ENCODE assay signal across 14 cellular contexts in the genomic region with DNA sequence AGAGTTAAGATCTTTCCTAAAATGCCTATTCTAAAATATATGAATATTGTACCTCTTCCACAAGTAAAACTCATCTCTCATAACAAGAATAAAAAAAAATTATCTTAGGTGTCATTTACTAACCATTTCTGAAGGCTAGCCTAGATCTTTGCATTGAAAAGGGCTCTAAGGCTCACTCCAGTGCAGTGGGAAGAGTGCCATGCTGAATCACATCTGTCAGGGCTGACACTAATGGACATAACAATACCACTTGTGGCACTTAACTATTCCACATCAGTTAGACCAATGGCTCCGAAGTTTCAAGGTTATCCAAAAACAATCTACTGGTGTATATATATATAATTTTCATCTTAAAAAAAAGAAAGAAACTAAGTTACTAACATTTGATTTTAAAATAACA.
"Had no signal": no experiment of that assay in that cellular context is flagged by ENCODE, and none has a peak within 500 bp of the region (broad histone marks: within the 10 kb centered on the region; RNA-seq: fewer than 3 reads in every experiment).

No MANE protein-coding gene starts in this region.

- H3K9me3 ChIP-seq: gastrocnemius medialis, lower lobe of right lung, psoas muscle, suprapubic skin, upper lobe of right lung had no signal

- DNase-seq: activated CD4-positive, alpha-beta T cell treated with anti-CD3 and anti-CD28 coated beads, Interleukin-2, amount 50 U/mL, for 4 hours; activated naive CD4-positive, alpha-beta T cell treated with anti-CD3 and anti-CD28 coated beads, Interleukin-2, amount 50 U/mL, for 16 hours; activated T-cell treated with anti-CD3 and anti-CD28 coated beads, Interleukin-2, amount 50 U/mL, for 1 hour; effector memory CD4-positive, alpha-beta T cell; gastrocnemius medialis; lower lobe of right lung; naive thymus-derived CD4-positive, alpha-beta T cell; psoas muscle; stimulated activated CD4-positive, alpha-beta T cell treated with anti-CD3 and anti-CD28 coated beads, Interleukin-2, amount 100 ng/mL, for 48 hours; stimulated activated naive CD4-positive, alpha-beta T cell treated with Interleukin-2 at 50 U/mL for 16 hours; upper lobe of right lung had no signal

- H3K27ac ChIP-seq: epithelial cell of prostate, gastrocnemius medialis, lower lobe of right lung, psoas muscle, suprapubic skin, upper lobe of right lung had no signal

- H3K27me3 Mint-ChIP-seq: naive thymus-derived CD4-positive, alpha-beta T cell had no signal

- H3K4me3 ChIP-seq: gastrocnemius medialis, lower lobe of right lung, psoas muscle, suprapubic skin, upper lobe of right lung had no signal

- H3K27me3 ChIP-seq: gastrocnemius medialis, suprapubic skin, upper lobe of right lung had no signal

- H3K36me3 ChIP-seq: gastrocnemius medialis, lower lobe of right lung, suprapubic skin, upper lobe of right lung had no signal

- H3K4me3 Mint-ChIP-seq: naive thymus-derived CD4-positive, alpha-beta T cell had no signal

- ATAC-seq: activated CD4-positive, CD25-positive, alpha-beta regulatory T cell treated with anti-CD3 and anti-CD28 coated beads, Interleukin-2, amount 50 U/mL, for 24 hours; gastrocnemius medialis; naive thymus-derived CD4-positive, alpha-beta T cell had no signal
